Comparison of ENCODE assay signal across 8 cellular contexts in genomic region chr15:73897441-73898261, GRCh38. TPM values are rescaled to one million over a fixed set of nuclear protein-coding genes. Genes with fewer than 3 reads are reported as not detected.
DNase-seq lines count a peak whose midpoint lies in the region; ATAC-seq and TF ChIP-seq lines count a peak whose summit lies in the region.

No MANE protein-coding gene starts in this region.

- CTCF ChIA-PET in activated CD8-positive, alpha-beta T cell treated with anti-CD3 and anti-CD28 coated beads for 36 hours (lab: Charles Lee) = interaction anchor here (0.6 to 3.9 kb wide), 17 partner anchors 8 to 143 kb away, joined by 3 to 23 read pairs (median 4); no protein-coding TSS in a partner anchor

- no peaks in the 10 kb centered on the region for H3K9me3 Mint-ChIP-seq in activated CD8-positive, alpha-beta T cell treated with anti-CD3 and anti-CD28 coated beads for 36 hours
- H3K9me3 Mint-ChIP-seq in nephron progenitor cell = no peaks in the 10 kb centered on the region

- no peaks in the 10 kb centered on the region for H3K27me3 Mint-ChIP-seq in activated CD8-positive, alpha-beta T cell treated with anti-CD3 and anti-CD28 coated beads for 36 hours
- peaks cover 12% of the 10 kb centered on the region for H3K27me3 Mint-ChIP-seq in nephron progenitor cell (ENCODE audit: low read depth, poor library complexity)

- H3K9me3 ChIP-seq in upper lobe of right lung = no peaks in the 10 kb centered on the region

- no peaks in the 10 kb centered on the region for H3K4me1 Mint-ChIP-seq in activated CD8-positive, alpha-beta T cell treated with anti-CD3 and anti-CD28 coated beads for 36 hours (ENCODE audit: low read depth)
- H3K4me1 Mint-ChIP-seq in nephron progenitor cell = peaks cover 19% of the 10 kb centered on the region

- intact Hi-C loops in activated CD8-positive, alpha-beta T cell treated with anti-CD3 and anti-CD28 coated beads for 36 hours (cut with micrococcal nuclease) = no loop called here
- intact Hi-C loops in upper lobe of right lung (cut with DNase I) = no loop called here

- H3K4me3 ChIP-seq in epithelial cell of proximal tubule (ENCODE audit: low read depth, low read length) = no peak overlapping the region
- no peak overlapping the region for H3K4me3 ChIP-seq in upper lobe of right lung

- peak; percentile 97 for TF ChIP-seq CTCF in activated CD8-positive, alpha-beta T cell treated with anti-CD3 and anti-CD28 coated beads for 36 hours (IDR thresholded peaks at IDR 0.05)
- TF ChIP-seq CTCF in epithelial cell of proximal tubule (conservative IDR thresholded peaks at IDR 0.05; ENCODE audit: low read depth, low read length) = peak; percentile 97
- TF ChIP-seq CTCF in nephron progenitor cell (IDR thresholded peaks at IDR 0.05) = peak; percentile 85
- peak; percentile 75 for TF ChIP-seq CTCF in upper lobe of right lung (IDR thresholded peaks at IDR 0.05)

- peaks cover 5% of the 10 kb centered on the region for H3K27me3 ChIP-seq in upper lobe of right lung

- H3K27ac ChIP-seq in upper lobe of right lung = no peak overlapping the region

- H3K36me3 Mint-ChIP-seq in activated CD8-positive, alpha-beta T cell treated with anti-CD3 and anti-CD28 coated beads for 36 hours (ENCODE audit: low read depth) = no peaks in the 10 kb centered on the region
- H3K36me3 Mint-ChIP-seq in nephron progenitor cell (ENCODE audit: low read depth) = no peaks in the 10 kb centered on the region

- peak; percentile 97 for ATAC-seq in activated CD8-positive, alpha-beta T cell treated with anti-CD3 and anti-CD28 coated beads for 36 hours
- peak; percentile 83 for ATAC-seq in upper lobe of right lung

- H3K4me1 ChIP-seq in upper lobe of right lung = no peaks in the 10 kb centered on the region

- H3K27ac Mint-ChIP-seq in activated CD8-positive, alpha-beta T cell treated with anti-CD3 and anti-CD28 coated beads for 36 hours = no peak overlapping the region
- no peak overlapping the region for H3K27ac Mint-ChIP-seq in nephron progenitor cell

- peak; percentile 25 for DNase-seq in NCI-H748 (lab: John Stamatoyannopoulos, UW; ENCODE audit: unreplicated experiment)
- DNase-seq in NCI-H748 treated with DMSO at 0.1 percent for 48 hours (lab: John Stamatoyannopoulos, UW) = no peak
- DNase-seq in NCI-H69 (lab: John Stamatoyannopoulos, UW) = peak; percentile 56
- DNase-seq in activated CD8-positive, alpha-beta T cell treated with anti-CD3 and anti-CD28 coated beads for 36 hours = peak; percentile 74
- DNase-seq in epithelial cell of proximal tubule (ENCODE audit: low read depth) = peak; percentile 51
- DNase-seq in nephron progenitor cell = peak; percentile 51
- DNase-seq in upper lobe of right lung = peak; percentile 69
- no peak for DNase-seq in OCI-M2 (lab: John Stamatoyannopoulos, UW; ENCODE audit: unreplicated experiment)

- H3K36me3 ChIP-seq in upper lobe of right lung = no peaks in the 10 kb centered on the region

- POLR2A ChIA-PET in activated CD8-positive, alpha-beta T cell treated with anti-CD3 and anti-CD28 coated beads for 36 hours (lab: Charles Lee) = interaction anchor here (0.6 kb wide), 1 partner anchor 60 kb away, joined by 3 read pairs; no protein-coding TSS in a partner anchor

- H3K4me3 Mint-ChIP-seq in activated CD8-positive, alpha-beta T cell treated with anti-CD3 and anti-CD28 coated beads for 36 hours = no peak overlapping the region
- no peak overlapping the region for H3K4me3 Mint-ChIP-seq in nephron progenitor cell

RNA-seq across cellular contexts. Expression of gene TBC1D21, which starts 24.3 kb away (rescaled TPM):
- total RNA-seq in activated CD8-positive, alpha-beta T cell treated with anti-CD3 and anti-CD28 coated beads for 36 hours = not detected
- total RNA-seq in epithelial cell of proximal tubule (not detected in 2 replicates), upper lobe of right lung (not detected)

RNA-seq across cellular contexts. Expression of gene LOXL1, which starts 28.6 kb away (rescaled TPM):
- 1 to 10 TPM; 1.6 to 2.8 TPM for total RNA-seq in activated CD8-positive, alpha-beta T cell treated with anti-CD3 and anti-CD28 coated beads for 36 hours
- total RNA-seq in epithelial cell of proximal tubule = 48.7 and 120 TPM in 2 replicates
- 11.1 TPM for total RNA-seq in upper lobe of right lung

Comparison
In these comparisons a context has a peak if more than half of its experiments do, and no peak if none do; other contexts are left out.
1. DNase-seq: peak in NCI-H748 (single experiment), NCI-H69 (single experiment), activated CD8-positive, alpha-beta T cell treated with anti-CD3 and anti-CD28 coated beads for 36 hours (single experiment), epithelial cell of proximal tubule (single experiment), nephron progenitor cell (single experiment) and upper lobe of right lung (single experiment); none in NCI-H748 treated with DMSO at 0.1 percent for 48 hours (single experiment) and OCI-M2 (single experiment).
2. Peak in every context shown above with its lines, with median percentiles within 50 percentile points of each other: CTCF ChIP-seq.